1 cellular context compared by ENCODE assay signal in the genomic region with DNA sequence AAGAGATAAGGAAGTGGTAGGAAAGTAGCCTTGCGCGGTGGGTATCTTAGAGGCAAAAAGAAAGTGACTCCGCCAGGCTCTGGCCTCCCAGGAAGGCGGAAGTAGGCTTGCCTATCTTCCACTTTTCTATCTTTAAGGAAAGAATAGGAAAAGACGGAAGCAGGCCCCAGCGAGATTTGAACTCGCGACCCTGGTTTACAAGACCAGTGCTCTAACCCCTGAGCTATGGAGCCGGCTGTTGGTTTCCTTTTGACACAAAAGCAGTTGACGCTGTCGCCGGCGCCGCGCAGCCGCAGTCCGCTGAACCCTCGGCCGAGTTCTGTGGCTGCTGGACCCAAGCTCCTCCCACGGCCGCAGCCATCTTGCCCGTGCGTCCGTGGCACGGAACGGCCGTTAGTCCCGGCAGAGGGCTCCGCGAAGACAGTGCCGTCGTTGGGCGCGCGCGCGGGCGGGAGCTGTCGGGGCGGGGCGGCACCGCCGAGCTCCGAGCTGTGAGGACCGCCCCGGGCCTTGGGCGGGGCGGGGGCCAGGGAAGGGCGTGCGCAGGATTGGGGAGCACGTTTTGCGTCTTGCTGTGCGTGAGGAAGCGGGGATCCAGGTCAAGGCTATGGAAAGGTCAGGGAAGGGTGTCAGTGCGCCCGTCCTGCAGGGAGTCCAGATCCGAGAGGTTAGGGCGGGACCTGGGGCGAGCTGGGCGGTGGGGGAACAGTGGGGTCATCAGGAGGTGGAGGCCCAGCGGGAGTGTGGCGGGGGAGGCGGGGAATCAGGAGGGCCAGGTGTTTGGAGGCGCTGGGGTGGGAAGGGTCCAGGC.
TF ChIP-seq lines count a peak whose summit lies in the region.

No MANE protein-coding gene starts in this region.

TF ChIP-seq in HepG2, 621 proteins besides CTCF, POLR2A, EP300 and RAD21 (continued from another document and continues in another):
- TF ChIP-seq, protein P1, sequence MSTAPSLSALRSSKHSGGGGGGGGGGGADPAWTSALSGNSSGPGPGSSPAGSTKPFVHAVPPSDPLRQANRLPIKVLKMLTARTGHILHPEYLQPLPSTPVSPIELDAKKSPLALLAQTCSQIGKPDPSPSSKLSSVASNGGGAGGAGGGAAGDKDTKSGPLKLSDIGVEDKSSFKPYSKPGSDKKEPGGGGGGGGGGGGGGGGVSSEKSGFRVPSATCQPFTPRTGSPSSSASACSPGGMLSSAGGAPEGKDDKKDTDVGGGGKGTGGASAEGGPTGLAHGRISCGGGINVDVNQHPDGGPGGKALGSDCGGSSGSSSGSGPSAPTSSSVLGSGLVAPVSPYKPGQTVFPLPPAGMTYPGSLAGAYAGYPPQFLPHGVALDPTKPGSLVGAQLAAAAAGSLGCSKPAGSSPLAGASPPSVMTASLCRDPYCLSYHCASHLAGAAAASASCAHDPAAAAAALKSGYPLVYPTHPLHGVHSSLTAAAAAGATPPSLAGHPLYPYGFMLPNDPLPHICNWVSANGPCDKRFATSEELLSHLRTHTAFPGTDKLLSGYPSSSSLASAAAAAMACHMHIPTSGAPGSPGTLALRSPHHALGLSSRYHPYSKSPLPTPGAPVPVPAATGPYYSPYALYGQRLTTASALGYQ (CRISPR knock-in tag; IDR thresholded peaks at IDR 0.05): peak; percentile 80; the same call in 1 of the 2 replicates
- TF ChIP-seq HMGA1 (CRISPR knock-in tag; conservative IDR thresholded peaks at IDR 0.05) (no peak), PHF20 (CRISPR knock-in tag; IDR thresholded peaks at IDR 0.05) (peak; percentile 37; the same call in 1 of the 2 replicates), ZNF17 (CRISPR knock-in tag; IDR thresholded peaks at IDR 0.05) (no peak), ZNF205 (CRISPR knock-in tag; IDR thresholded peaks at IDR 0.05) (peak; percentile 69; the same call in 1 of the 2 replicates), ZNF761 (CRISPR knock-in tag; conservative IDR thresholded peaks at IDR 0.05) (peak; percentile 96), ZNF329 (CRISPR knock-in tag; IDR thresholded peaks at IDR 0.05; ENCODE audit: low read depth) (no peak), ZNF207 (IDR thresholded peaks at IDR 0.05; ENCODE audit: borderline replicate concordance) (no peak), ZNF570 (CRISPR knock-in tag; IDR thresholded peaks at IDR 0.05; ENCODE audit: borderline replicate concordance) (0 out of 2 replicates have a peak, but pooled peaks have one; percentile 50), NR2F6 (IDR thresholded peaks at IDR 0.05) (peak; percentile 51; the same call in 1 of the 2 replicates), NR2F6 (CRISPR knock-in tag; IDR thresholded peaks at IDR 0.05) (peak; percentile 16; the same call in 1 of the 2 replicates), ZNF333 (CRISPR knock-in tag; IDR thresholded peaks at IDR 0.05; ENCODE audit: borderline replicate concordance) (peak; percentile 82; the same call in 1 of the 2 replicates), HOXA3 (CRISPR knock-in tag; IDR thresholded peaks at IDR 0.05) (peak; percentile 98), RBM39 (IDR thresholded peaks at IDR 0.05; ENCODE audit: low read depth, low read length, poor library complexity, severe bottlenecking) (peak; percentile 87), SKI (IDR thresholded peaks at IDR 0.05; ENCODE audit: partially characterized antibody) (peak; percentile 42), NFRKB (IDR thresholded peaks at IDR 0.05) (no peak), TRIM24 (CRISPR knock-in tag; IDR thresholded peaks at IDR 0.05) (no peak), ZNF816 (CRISPR knock-in tag; IDR thresholded peaks at IDR 0.05; ENCODE audit: borderline replicate concordance) (no peak), SUZ12 (IDR thresholded peaks at IDR 0.05; ENCODE audit: low read depth, low read length) (no peak), SNAPC2 (CRISPR knock-in tag; IDR thresholded peaks at IDR 0.05) (0 out of 2 replicates have a peak, but pooled peaks have one; percentile 43), ZNF652 (CRISPR knock-in tag; IDR thresholded peaks at IDR 0.05; ENCODE audit: borderline replicate concordance, low read depth) (0 out of 2 replicates have a peak, but pooled peaks have one; percentile 9), SOX6 (IDR thresholded peaks at IDR 0.05) (no peak), SOX6 (CRISPR knock-in tag; IDR thresholded peaks at IDR 0.05) (peak; percentile 68), ZFP37 (CRISPR knock-in tag; IDR thresholded peaks at IDR 0.05; ENCODE audit: borderline replicate concordance) (0 out of 2 replicates have a peak, but pooled peaks have one; percentile 66)
- TF ChIP-seq, protein P2, sequence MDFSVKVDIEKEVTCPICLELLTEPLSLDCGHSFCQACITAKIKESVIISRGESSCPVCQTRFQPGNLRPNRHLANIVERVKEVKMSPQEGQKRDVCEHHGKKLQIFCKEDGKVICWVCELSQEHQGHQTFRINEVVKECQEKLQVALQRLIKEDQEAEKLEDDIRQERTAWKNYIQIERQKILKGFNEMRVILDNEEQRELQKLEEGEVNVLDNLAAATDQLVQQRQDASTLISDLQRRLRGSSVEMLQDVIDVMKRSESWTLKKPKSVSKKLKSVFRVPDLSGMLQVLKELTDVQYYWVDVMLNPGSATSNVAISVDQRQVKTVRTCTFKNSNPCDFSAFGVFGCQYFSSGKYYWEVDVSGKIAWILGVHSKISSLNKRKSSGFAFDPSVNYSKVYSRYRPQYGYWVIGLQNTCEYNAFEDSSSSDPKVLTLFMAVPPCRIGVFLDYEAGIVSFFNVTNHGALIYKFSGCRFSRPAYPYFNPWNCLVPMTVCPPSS (IDR thresholded peaks at IDR 0.05): no peak
- TF ChIP-seq, protein P3, sequence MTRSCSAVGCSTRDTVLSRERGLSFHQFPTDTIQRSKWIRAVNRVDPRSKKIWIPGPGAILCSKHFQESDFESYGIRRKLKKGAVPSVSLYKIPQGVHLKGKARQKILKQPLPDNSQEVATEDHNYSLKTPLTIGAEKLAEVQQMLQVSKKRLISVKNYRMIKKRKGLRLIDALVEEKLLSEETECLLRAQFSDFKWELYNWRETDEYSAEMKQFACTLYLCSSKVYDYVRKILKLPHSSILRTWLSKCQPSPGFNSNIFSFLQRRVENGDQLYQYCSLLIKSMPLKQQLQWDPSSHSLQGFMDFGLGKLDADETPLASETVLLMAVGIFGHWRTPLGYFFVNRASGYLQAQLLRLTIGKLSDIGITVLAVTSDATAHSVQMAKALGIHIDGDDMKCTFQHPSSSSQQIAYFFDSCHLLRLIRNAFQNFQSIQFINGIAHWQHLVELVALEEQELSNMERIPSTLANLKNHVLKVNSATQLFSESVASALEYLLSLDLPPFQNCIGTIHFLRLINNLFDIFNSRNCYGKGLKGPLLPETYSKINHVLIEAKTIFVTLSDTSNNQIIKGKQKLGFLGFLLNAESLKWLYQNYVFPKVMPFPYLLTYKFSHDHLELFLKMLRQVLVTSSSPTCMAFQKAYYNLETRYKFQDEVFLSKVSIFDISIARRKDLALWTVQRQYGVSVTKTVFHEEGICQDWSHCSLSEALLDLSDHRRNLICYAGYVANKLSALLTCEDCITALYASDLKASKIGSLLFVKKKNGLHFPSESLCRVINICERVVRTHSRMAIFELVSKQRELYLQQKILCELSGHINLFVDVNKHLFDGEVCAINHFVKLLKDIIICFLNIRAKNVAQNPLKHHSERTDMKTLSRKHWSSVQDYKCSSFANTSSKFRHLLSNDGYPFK (CRISPR knock-in tag; IDR thresholded peaks at IDR 0.05; ENCODE audit: borderline replicate concordance): peak; percentile 7; the same call in 1 of the 2 replicates
- TF ChIP-seq, protein P4, sequence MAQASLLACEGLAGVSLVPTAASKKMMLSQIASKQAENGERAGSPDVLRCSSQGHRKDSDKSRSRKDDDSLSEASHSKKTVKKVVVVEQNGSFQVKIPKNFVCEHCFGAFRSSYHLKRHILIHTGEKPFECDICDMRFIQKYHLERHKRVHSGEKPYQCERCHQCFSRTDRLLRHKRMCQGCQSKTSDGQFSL (CRISPR knock-in tag; IDR thresholded peaks at IDR 0.05): no peak
- TF ChIP-seq, protein P5, sequence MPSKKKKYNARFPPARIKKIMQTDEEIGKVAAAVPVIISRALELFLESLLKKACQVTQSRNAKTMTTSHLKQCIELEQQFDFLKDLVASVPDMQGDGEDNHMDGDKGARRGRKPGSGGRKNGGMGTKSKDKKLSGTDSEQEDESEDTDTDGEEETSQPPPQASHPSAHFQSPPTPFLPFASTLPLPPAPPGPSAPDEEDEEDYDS (CRISPR knock-in tag; IDR thresholded peaks at IDR 0.05): peak; percentile 56; the same call in 1 of the 2 replicates
- TF ChIP-seq, protein P6, sequence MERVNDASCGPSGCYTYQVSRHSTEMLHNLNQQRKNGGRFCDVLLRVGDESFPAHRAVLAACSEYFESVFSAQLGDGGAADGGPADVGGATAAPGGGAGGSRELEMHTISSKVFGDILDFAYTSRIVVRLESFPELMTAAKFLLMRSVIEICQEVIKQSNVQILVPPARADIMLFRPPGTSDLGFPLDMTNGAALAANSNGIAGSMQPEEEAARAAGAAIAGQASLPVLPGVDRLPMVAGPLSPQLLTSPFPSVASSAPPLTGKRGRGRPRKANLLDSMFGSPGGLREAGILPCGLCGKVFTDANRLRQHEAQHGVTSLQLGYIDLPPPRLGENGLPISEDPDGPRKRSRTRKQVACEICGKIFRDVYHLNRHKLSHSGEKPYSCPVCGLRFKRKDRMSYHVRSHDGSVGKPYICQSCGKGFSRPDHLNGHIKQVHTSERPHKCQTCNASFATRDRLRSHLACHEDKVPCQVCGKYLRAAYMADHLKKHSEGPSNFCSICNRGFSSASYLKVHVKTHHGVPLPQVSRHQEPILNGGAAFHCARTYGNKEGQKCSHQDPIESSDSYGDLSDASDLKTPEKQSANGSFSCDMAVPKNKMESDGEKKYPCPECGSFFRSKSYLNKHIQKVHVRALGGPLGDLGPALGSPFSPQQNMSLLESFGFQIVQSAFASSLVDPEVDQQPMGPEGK (CRISPR knock-in tag; IDR thresholded peaks at IDR 0.05): peak; percentile 56
- TF ChIP-seq, protein P7, sequence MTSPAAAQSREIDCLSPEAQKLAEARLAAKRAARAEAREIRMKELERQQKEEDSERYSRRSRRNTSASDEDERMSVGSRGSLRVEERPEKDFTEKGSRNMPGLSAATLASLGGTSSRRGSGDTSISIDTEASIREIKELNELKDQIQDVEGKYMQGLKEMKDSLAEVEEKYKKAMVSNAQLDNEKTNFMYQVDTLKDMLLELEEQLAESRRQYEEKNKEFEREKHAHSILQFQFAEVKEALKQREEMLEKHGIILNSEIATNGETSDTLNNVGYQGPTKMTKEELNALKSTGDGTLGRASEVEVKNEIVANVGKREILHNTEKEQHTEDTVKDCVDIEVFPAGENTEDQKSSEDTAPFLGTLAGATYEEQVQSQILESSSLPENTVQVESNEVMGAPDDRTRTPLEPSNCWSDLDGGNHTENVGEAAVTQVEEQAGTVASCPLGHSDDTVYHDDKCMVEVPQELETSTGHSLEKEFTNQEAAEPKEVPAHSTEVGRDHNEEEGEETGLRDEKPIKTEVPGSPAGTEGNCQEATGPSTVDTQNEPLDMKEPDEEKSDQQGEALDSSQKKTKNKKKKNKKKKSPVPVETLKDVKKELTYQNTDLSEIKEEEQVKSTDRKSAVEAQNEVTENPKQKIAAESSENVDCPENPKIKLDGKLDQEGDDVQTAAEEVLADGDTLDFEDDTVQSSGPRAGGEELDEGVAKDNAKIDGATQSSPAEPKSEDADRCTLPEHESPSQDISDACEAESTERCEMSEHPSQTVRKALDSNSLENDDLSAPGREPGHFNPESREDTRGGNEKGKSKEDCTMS (CRISPR knock-in tag; conservative IDR thresholded peaks at IDR 0.05): no peak
- TF ChIP-seq, protein P8, sequence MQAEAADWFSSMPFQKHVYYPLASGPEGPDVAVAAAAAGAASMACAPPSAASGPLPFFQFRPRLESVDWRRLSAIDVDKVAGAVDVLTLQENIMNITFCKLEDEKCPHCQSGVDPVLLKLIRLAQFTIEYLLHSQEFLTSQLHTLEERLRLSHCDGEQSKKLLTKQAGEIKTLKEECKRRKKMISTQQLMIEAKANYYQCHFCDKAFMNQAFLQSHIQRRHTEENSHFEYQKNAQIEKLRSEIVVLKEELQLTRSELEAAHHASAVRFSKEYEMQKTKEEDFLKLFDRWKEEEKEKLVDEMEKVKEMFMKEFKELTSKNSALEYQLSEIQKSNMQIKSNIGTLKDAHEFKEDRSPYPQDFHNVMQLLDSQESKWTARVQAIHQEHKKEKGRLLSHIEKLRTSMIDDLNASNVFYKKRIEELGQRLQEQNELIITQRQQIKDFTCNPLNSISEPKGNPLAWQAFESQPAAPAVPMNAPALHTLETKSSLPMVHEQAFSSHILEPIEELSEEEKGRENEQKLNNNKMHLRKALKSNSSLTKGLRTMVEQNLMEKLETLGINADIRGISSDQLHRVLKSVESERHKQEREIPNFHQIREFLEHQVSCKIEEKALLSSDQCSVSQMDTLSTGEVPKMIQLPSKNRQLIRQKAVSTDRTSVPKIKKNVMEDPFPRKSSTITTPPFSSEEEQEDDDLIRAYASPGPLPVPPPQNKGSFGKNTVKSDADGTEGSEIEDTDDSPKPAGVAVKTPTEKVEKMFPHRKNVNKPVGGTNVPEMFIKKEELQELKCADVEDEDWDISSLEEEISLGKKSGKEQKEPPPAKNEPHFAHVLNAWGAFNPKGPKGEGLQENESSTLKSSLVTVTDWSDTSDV (CRISPR knock-in tag; IDR thresholded peaks at IDR 0.05): no peak
- TF ChIP-seq, protein P9, sequence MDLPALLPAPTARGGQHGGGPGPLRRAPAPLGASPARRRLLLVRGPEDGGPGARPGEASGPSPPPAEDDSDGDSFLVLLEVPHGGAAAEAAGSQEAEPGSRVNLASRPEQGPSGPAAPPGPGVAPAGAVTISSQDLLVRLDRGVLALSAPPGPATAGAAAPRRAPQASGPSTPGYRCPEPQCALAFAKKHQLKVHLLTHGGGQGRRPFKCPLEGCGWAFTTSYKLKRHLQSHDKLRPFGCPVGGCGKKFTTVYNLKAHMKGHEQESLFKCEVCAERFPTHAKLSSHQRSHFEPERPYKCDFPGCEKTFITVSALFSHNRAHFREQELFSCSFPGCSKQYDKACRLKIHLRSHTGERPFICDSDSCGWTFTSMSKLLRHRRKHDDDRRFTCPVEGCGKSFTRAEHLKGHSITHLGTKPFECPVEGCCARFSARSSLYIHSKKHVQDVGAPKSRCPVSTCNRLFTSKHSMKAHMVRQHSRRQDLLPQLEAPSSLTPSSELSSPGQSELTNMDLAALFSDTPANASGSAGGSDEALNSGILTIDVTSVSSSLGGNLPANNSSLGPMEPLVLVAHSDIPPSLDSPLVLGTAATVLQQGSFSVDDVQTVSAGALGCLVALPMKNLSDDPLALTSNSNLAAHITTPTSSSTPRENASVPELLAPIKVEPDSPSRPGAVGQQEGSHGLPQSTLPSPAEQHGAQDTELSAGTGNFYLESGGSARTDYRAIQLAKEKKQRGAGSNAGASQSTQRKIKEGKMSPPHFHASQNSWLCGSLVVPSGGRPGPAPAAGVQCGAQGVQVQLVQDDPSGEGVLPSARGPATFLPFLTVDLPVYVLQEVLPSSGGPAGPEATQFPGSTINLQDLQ (CRISPR knock-in tag; IDR thresholded peaks at IDR 0.05): peak; percentile 67; the same call in 1 of the 2 replicates
